In genomic region chr4:184403384-184403781, GRCh38 we compare ENCODE assay signal across 18 cellular contexts.
DNase-seq lines count a peak whose midpoint lies in the region; ATAC-seq, FAIRE-seq and TF ChIP-seq lines count a peak whose summit lies in the region.
"Had no signal": no experiment of that assay in that cellular context is flagged by ENCODE, and none has a peak within 500 bp of the region (broad histone marks: within the 10 kb centered on the region; RNA-seq: fewer than 3 reads in every experiment).

No MANE protein-coding gene starts in this region.

- TF ChIP-seq CTCF in bronchial epithelial cell (IDR thresholded peaks at IDR 0.05; ENCODE audit: insufficient read depth, low read length, severe bottlenecking) = no peak
- TF ChIP-seq CTCF in osteocyte (IDR thresholded peaks at IDR 0.05) = no peak
- TF ChIP-seq CTCF in endodermal cell (conservative IDR thresholded peaks at IDR 0.05) = no peak

- no peak overlapping the region for H3K9ac ChIP-seq in endodermal cell (ENCODE audit: extremely low read depth, low read length, poor library complexity, severe bottlenecking)
- H3K9ac ChIP-seq: BLaER1 treated with 17β-estradiol and CSF1 and Interleukin-3, amounts not matched to agents 10 nM and 100 nM had no signal

- H3K9me3 Mint-ChIP-seq in osteocyte (ENCODE audit: unreplicated experiment) = peaks cover 4% of the 10 kb centered on the region
- H3K9me3 Mint-ChIP-seq in endodermal cell = no peaks in the 10 kb centered on the region
- H3K9me3 Mint-ChIP-seq: activated naive CD4-positive, alpha-beta T cell treated with anti-CD3 and anti-CD28 coated beads, Interleukin-2, amount 10 ng/mL, durations not matched to agents 7 days and 5 days had no signal

- H3K36me3 ChIP-seq in bronchial epithelial cell (ENCODE audit: control insufficient read depth, insufficient read depth, low read length) (peaks cover 11% of the 10 kb centered on the region), endodermal cell (ENCODE audit: control insufficient read depth, insufficient read depth, low read length) (peaks cover 12% of the 10 kb centered on the region)

- DNase-seq in bronchial epithelial cell (ENCODE audit: low read depth) = peak; percentile 77
- no peak for DNase-seq in osteocyte (ENCODE audit: extremely low spot score, unreplicated experiment)
- no peak for DNase-seq in NK-92 (lab: John Stamatoyannopoulos, UW; ENCODE audit: unreplicated experiment)
- no peak for DNase-seq in endodermal cell
- no peak for DNase-seq in Ammon's horn (ENCODE audit: low spot score)
- DNase-seq: activated naive CD4-positive, alpha-beta T cell treated with anti-CD3 and anti-CD28 coated beads, Interleukin-2, amount 10 ng/mL, durations not matched to agents 7 days and 5 days; H7; heart left ventricle; NCI-H146; NCI-H446; posterior cingulate gyrus; stimulated activated CD4-positive, alpha-beta T cell treated with anti-CD3 and anti-CD28 coated beads, Interleukin-12 subunit alpha, Interleukin-12 subunit beta, amount 100 ng/mL, for 4 hours had no signal

- peak overlapping the region; percentile 36 for H3K27ac Mint-ChIP-seq in osteocyte (ENCODE audit: unreplicated experiment)
- no peak overlapping the region for H3K27ac Mint-ChIP-seq in endodermal cell
- H3K27ac Mint-ChIP-seq: activated naive CD4-positive, alpha-beta T cell treated with anti-CD3 and anti-CD28 coated beads, Interleukin-2, amount 10 ng/mL, durations not matched to agents 7 days and 5 days had no signal

- ATAC-seq in GM18868 (IDR thresholded peaks at IDR 0.05; ENCODE audit: unreplicated experiment) (peak; percentile 22), HG03442 (IDR thresholded peaks at IDR 0.05; ENCODE audit: unreplicated experiment) (peak; percentile 20)
- ATAC-seq: heart left ventricle had no signal

- no peak overlapping the region for H3K27ac ChIP-seq in endodermal cell (ENCODE audit: low read depth, low read length)
- H3K27ac ChIP-seq: HL-60, SK-N-MC, VCaP had no signal

- no peaks in the 10 kb centered on the region for H3K9me3 ChIP-seq in endodermal cell (ENCODE audit: control insufficient read depth, low read length)
- H3K9me3 ChIP-seq: heart left ventricle had no signal

- FAIRE-seq in bronchial epithelial cell (lab: Jason Lieb, UNC) = no peak

- WGBS in endodermal cell (ENCODE audit: insufficient coverage in 1 of 2, insufficient read length in 1 of 2), 2 experiments = 87 to 91% methylated on average over 1 of the region's 1 CpG

- H3K4me1 ChIP-seq in endodermal cell (ENCODE audit: control insufficient read depth, insufficient read depth, low read length) = peaks cover 11% of the 10 kb centered on the region

- H3K27me3 ChIP-seq in bronchial epithelial cell (ENCODE audit: control insufficient read depth, insufficient read depth, low read length) (no peaks in the 10 kb centered on the region), endodermal cell (ENCODE audit: control insufficient read depth, insufficient read depth, low read length, poor library complexity, severe bottlenecking) (no peaks in the 10 kb centered on the region)
- H3K27me3 ChIP-seq: BLaER1 treated with 17β-estradiol and CSF1 and Interleukin-3, amounts not matched to agents 10 nM and 100 nM; heart left ventricle had no signal

- H3K4me1 Mint-ChIP-seq in osteocyte (ENCODE audit: unreplicated experiment) (peaks cover 58% of the 10 kb centered on the region), endodermal cell (peaks cover 25% of the 10 kb centered on the region)

- H3K4me3 Mint-ChIP-seq in osteocyte (ENCODE audit: unreplicated experiment) (no peak overlapping the region), endodermal cell (no peak overlapping the region)
- H3K4me3 Mint-ChIP-seq: activated naive CD4-positive, alpha-beta T cell treated with anti-CD3 and anti-CD28 coated beads, Interleukin-2, amount 10 ng/mL, durations not matched to agents 7 days and 5 days had no signal

- H3K27me3 Mint-ChIP-seq in osteocyte (ENCODE audit: unreplicated experiment) (no peaks in the 10 kb centered on the region), endodermal cell (ENCODE audit: insufficient read depth) (no peaks in the 10 kb centered on the region)
- H3K27me3 Mint-ChIP-seq: activated naive CD4-positive, alpha-beta T cell treated with anti-CD3 and anti-CD28 coated beads, Interleukin-2, amount 10 ng/mL, durations not matched to agents 7 days and 5 days had no signal

- H3K36me3 Mint-ChIP-seq in osteocyte (ENCODE audit: unreplicated experiment) = peaks cover 41% of the 10 kb centered on the region
- H3K36me3 Mint-ChIP-seq in endodermal cell (ENCODE audit: low read depth) = peaks cover 57% of the 10 kb centered on the region

- no peak overlapping the region for H3K4me3 ChIP-seq in bronchial epithelial cell (ENCODE audit: low read depth, low read length)
- H3K4me3 ChIP-seq in endodermal cell (ENCODE audit: low read length) = no peak overlapping the region
- H3K4me3 ChIP-seq: BLaER1 treated with 17β-estradiol and CSF1 and Interleukin-3, amounts not matched to agents 10 nM and 100 nM; heart left ventricle; SK-N-MC had no signal
